ENCODE assay signal across 14 cellular contexts in the genomic region with DNA sequence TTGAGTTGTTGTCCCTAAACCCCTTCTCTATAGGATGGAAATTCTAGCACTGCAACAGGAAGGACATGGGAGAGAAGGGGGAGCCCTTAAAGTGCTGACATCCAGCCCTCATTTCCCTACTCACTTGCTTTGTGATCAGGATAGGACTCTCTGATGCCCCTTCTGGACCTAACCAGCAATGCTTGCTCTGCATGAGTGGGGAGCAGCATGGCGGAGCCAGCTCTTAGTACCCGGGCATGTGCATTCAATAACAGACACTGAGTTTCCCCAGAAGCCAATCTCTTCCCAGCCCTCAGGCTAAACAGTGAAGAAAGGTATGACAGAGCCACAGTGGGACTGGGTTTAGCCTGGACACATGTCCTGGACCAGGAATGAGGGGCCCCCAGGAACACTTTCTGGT. TPM values are rescaled to one million over a fixed set of nuclear protein-coding genes. Genes with fewer than 3 reads are reported as not detected.
DNase-seq lines count a peak whose midpoint lies in the region; ATAC-seq and TF ChIP-seq lines count a peak whose summit lies in the region.
"Had no signal": no experiment of that assay in that cellular context is flagged by ENCODE, and none has a peak within 500 bp of the region (broad histone marks: within the 10 kb centered on the region; RNA-seq: fewer than 3 reads in every experiment).

No MANE protein-coding gene starts in this region.

- H2AK5ac ChIP-seq in IMR-90 (ENCODE audit: low read depth, low read length), result peak overlapping the region; percentile 37; the same call in 1 of the 2 replicates

- no peak overlapping the region for H3K56ac ChIP-seq in IMR-90 (ENCODE audit: extremely low read depth, insufficient read depth, low read length)

- H3K14ac ChIP-seq in IMR-90 (replicated peaks; ENCODE audit: low read depth, low read length), result peak overlapping the region; percentile 66

- BruUV-seq in IMR-90 (replicated peaks; lab: Mats Ljungman, UMichigan), result no TSS peak

- peak; percentile 34; the same call in 1 of the 3 replicates for TF ChIP-seq CTCF in GM12872 (IDR thresholded peaks at IDR 0.05; ENCODE audit: insufficient read depth, low read depth, low read length)
- TF ChIP-seq CTCF in IMR-90 (conservative IDR thresholded peaks at IDR 0.05; ENCODE audit: low read depth, low read length), result no peak
- TF ChIP-seq CTCF in coronary artery (IDR thresholded peaks at IDR 0.05), result no peak
- TF ChIP-seq CTCF in progenitor cell of endocrine pancreas (IDR thresholded peaks at IDR 0.05; ENCODE audit: unreplicated experiment), result peak; percentile 20
- TF ChIP-seq CTCF in tibial nerve (IDR thresholded peaks at IDR 0.05), result no peak

- H2BK20ac ChIP-seq in IMR-90 (ENCODE audit: low read depth, low read length), result peak overlapping the region; percentile 83; the same call in 1 of the 2 replicates

- H3K4me3 Mint-ChIP-seq in progenitor cell of endocrine pancreas (ENCODE audit: low read depth), result no peak overlapping the region
- H3K4me3 Mint-ChIP-seq: effector memory CD8-positive, alpha-beta T cell had no signal

- H3K4me2 ChIP-seq in IMR-90 (ENCODE audit: low read depth, low read length), result no peak overlapping the region

- TF ChIP-seq RAD21 in IMR-90 (IDR thresholded peaks at IDR 0.05; ENCODE audit: low read length), result no peak

- dilution Hi-C loops in IMR-90 (cut with HindIII; ENCODE audit: low sequenced_read_pairs, unreplicated experiment), result no loop called here

- no peak overlapping the region for H3K23ac ChIP-seq in IMR-90 (ENCODE audit: low read depth, low read length)

- no peak overlapping the region for H4K8ac ChIP-seq in IMR-90 (ENCODE audit: low read depth in 2 of 2, low read length in 2 of 2)

- H3K4me1 ChIP-seq in IMR-90 (ENCODE audit: control insufficient read depth, insufficient read depth, low read length), result peaks cover 10% of the 10 kb centered on the region
- H3K4me1 ChIP-seq in tibial nerve, result no peaks in the 10 kb centered on the region

- in situ Hi-C loops in IMR-90 (cut with MboI; ENCODE audit: low sequenced_read_pairs), result no loop called here

- POLR2A ChIA-PET in IMR-90 (lab: Charles Lee; ENCODE audit: unreplicated experiment), result no interaction called here

- no peak overlapping the region for H3K27ac Mint-ChIP-seq in progenitor cell of endocrine pancreas
- H3K27ac Mint-ChIP-seq: effector memory CD8-positive, alpha-beta T cell had no signal

- H3K9me1 ChIP-seq in IMR-90 (ENCODE audit: insufficient read depth, low read length), result peaks cover 8% of the 10 kb centered on the region

- no CpG with 5 or more reads among the region's 2 CpGs for WGBS in IMR-90 (ENCODE audit: extremely low coverage in 2 of 2, insufficient read length in 1 of 2), 2 experiments
- WGBS in tibial nerve, 2 donors, result 85 to 86% methylated on average over 2 of the region's 2 CpGs

- no peak overlapping the region for H3K4me3 ChIP-seq in IMR-90 (ENCODE audit: insufficient read depth, low read depth, low read length)
- H3K4me3 ChIP-seq in coronary artery, result no peak overlapping the region
- no peak overlapping the region for H3K4me3 ChIP-seq in tibial nerve

- peak overlapping the region; percentile 78; the same call in 1 of the 2 replicates for H3K4ac ChIP-seq in IMR-90 (ENCODE audit: low read depth, low read length)

- H2AFZ ChIP-seq in IMR-90 (replicated peaks; ENCODE audit: low read length, poor library complexity), result no peak overlapping the region

- 0 out of 2 replicates have a peak, but pooled peaks cover 3% of the 10 kb centered on the region for H4K20me1 ChIP-seq in IMR-90 (ENCODE audit: insufficient read depth, low read length)

- ATAC-seq in IMR-90 (ENCODE audit: low read depth) (peak; percentile 38; the same call in 1 of the 2 replicates), HG02623 (IDR thresholded peaks at IDR 0.05; ENCODE audit: unreplicated experiment) (no peak)
- ATAC-seq: effector memory CD8-positive, alpha-beta T cell; Panc1 had no signal

- no peaks in the 10 kb centered on the region for H3K27me3 ChIP-seq in IMR-90 (ENCODE audit: control insufficient read depth, insufficient read depth, low read length)
- no peaks in the 10 kb centered on the region for H3K27me3 ChIP-seq in tibial nerve

- H3K4me1 Mint-ChIP-seq in progenitor cell of endocrine pancreas (ENCODE audit: low read depth), result peaks cover 11% of the 10 kb centered on the region

- H3K9me3 ChIP-seq in IMR-90 (ENCODE audit: control insufficient read depth, insufficient read depth, low read length) (peaks cover 5% of the 10 kb centered on the region), tibial nerve (no peaks in the 10 kb centered on the region)

- peaks cover 8% of the 10 kb centered on the region for H3K9me3 Mint-ChIP-seq in progenitor cell of endocrine pancreas (ENCODE audit: low read depth)

- DNase-seq in IMR-90, result no peak
- DNase-seq in coronary artery (ENCODE audit: low spot score), result no peak
- DNase-seq in progenitor cell of endocrine pancreas (ENCODE audit: low spot score, unreplicated experiment), result no peak
- DNase-seq in NCI-H2227 treated with DMSO at 0.1 percent for 48 hours (lab: John Stamatoyannopoulos, UW), result no peak
- DNase-seq in anterior cingulate cortex (lab: John Stamatoyannopoulos, UW), result no peak
- DNase-seq in tibial nerve (ENCODE audit: low spot score in 2 of 2), result no peak
- DNase-seq: DMS153; effector memory CD8-positive, alpha-beta T cell; hippocampal formation; NCI-H2081 treated with DMSO at 0.1 percent for 48 hours; small intestine had no signal

- no peak overlapping the region for H3K9ac ChIP-seq in IMR-90 (ENCODE audit: low read depth, low read length)

- H4K5ac ChIP-seq in IMR-90 (ENCODE audit: low read depth, low read length), result no peak overlapping the region

- no peak overlapping the region for H2BK5ac ChIP-seq in IMR-90 (ENCODE audit: low read depth, low read length, poor library complexity, severe bottlenecking)

- peaks cover 3% of the 10 kb centered on the region for H3K27me3 Mint-ChIP-seq in progenitor cell of endocrine pancreas

- TF ChIP-seq EP300 in tibial nerve (IDR thresholded peaks at IDR 0.05), result no peak

- peaks cover 3% of the 10 kb centered on the region; the same call in 1 of the 2 replicates for H3K36me3 ChIP-seq in IMR-90 (ENCODE audit: control insufficient read depth, insufficient read depth, low read length)
- peaks cover 3 to 74% (median 5%) of the 10 kb centered on the region in 3 donors for H3K36me3 ChIP-seq in tibial nerve

- TF ChIP-seq POLR2A in IMR-90 (IDR thresholded peaks at IDR 0.05; ENCODE audit: low read depth, low read length) (no peak), tibial nerve (IDR thresholded peaks at IDR 0.05) (no peak)

- peaks cover 16% of the 10 kb centered on the region for H3K36me3 Mint-ChIP-seq in progenitor cell of endocrine pancreas (ENCODE audit: insufficient read depth)

- CTCF ChIA-PET in IMR-90 (lab: Yijun Ruan, JAX), result no interaction called here

- peak overlapping the region; percentile 39; the same call in 1 of the 2 replicates for H2BK120ac ChIP-seq in IMR-90 (ENCODE audit: low read depth, low read length)

- H3K18ac ChIP-seq in IMR-90 (ENCODE audit: low read depth, low read length), result no peak overlapping the region

- peaks cover 0 to 5% of the 10 kb centered on the region in 2 experiments; a peak in 1 of 4 replicates for H3K79me1 ChIP-seq in IMR-90 (ENCODE audit: low read depth in 1 of 2, low read length in 2 of 2)

- no peak overlapping the region for H2AK9ac ChIP-seq in IMR-90 (replicated peaks; ENCODE audit: low read depth, low read length, poor library complexity)

- intact Hi-C loops in IMR-90 (cut with micrococcal nuclease), result no loop called here

- 0 out of 3 replicates have a peak overlapping the region, but pooled peaks have one; percentile 3 for H2BK15ac ChIP-seq in IMR-90 (ENCODE audit: low read depth, low read length)

- no peak overlapping the region for H3K27ac ChIP-seq in IMR-90 (ENCODE audit: insufficient read depth, low read length)
- H3K27ac ChIP-seq in coronary artery, result peak overlapping the region; percentile 58 to 83
- no peak overlapping the region for H3K27ac ChIP-seq in tibial nerve

- H4K91ac ChIP-seq in IMR-90 (ENCODE audit: insufficient read depth, low read depth, low read length), result peak overlapping the region; percentile 45; the same call in 1 of the 2 replicates

TF ChIP-seq in IMR-90, 13 proteins besides CTCF, POLR2A, EP300 and RAD21:
- TF ChIP-seq MAFK (IDR thresholded peaks at IDR 0.05; ENCODE audit: low read depth, low read length) (no peak), MAZ (IDR thresholded peaks at IDR 0.05; ENCODE audit: borderline replicate concordance, low read depth, low read length) (no peak), RCOR1 (IDR thresholded peaks at IDR 0.05; ENCODE audit: insufficient replicate concordance, low read length) (no peak), NFE2L2 (IDR thresholded peaks at IDR 0.05; ENCODE audit: low read depth, low read length) (no peak), FOS (IDR thresholded peaks at IDR 0.05; ENCODE audit: low read depth, low read length) (no peak), BHLHE40 (IDR thresholded peaks at IDR 0.05; ENCODE audit: low read depth, low read length) (no peak), CHD1 (IDR thresholded peaks at IDR 0.05; ENCODE audit: low read depth, low read length) (no peak), SMC3 (IDR thresholded peaks at IDR 0.05; ENCODE audit: low read depth, low read length) (no peak)
- TF ChIP-seq, protein P1, sequence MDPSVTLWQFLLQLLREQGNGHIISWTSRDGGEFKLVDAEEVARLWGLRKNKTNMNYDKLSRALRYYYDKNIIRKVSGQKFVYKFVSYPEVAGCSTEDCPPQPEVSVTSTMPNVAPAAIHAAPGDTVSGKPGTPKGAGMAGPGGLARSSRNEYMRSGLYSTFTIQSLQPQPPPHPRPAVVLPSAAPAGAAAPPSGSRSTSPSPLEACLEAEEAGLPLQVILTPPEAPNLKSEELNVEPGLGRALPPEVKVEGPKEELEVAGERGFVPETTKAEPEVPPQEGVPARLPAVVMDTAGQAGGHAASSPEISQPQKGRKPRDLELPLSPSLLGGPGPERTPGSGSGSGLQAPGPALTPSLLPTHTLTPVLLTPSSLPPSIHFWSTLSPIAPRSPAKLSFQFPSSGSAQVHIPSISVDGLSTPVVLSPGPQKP (IDR thresholded peaks at IDR 0.05; ENCODE audit: borderline replicate concordance, low read depth, low read length), result no peak
- TF ChIP-seq, protein P2, sequence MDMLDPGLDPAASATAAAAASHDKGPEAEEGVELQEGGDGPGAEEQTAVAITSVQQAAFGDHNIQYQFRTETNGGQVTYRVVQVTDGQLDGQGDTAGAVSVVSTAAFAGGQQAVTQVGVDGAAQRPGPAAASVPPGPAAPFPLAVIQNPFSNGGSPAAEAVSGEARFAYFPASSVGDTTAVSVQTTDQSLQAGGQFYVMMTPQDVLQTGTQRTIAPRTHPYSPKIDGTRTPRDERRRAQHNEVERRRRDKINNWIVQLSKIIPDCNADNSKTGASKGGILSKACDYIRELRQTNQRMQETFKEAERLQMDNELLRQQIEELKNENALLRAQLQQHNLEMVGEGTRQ (IDR thresholded peaks at IDR 0.05; ENCODE audit: low read depth, low read length), result no peak

RNA-seq across cellular contexts. Expression of a gene that starts 14.0 kb away (rescaled TPM):
- total RNA-seq in IMR-90 (2012; rRNA removed) (0.28 and 0.36 TPM in 2 replicates), progenitor cell of endocrine pancreas (5.0 and 6.2 TPM in 2 replicates), tibial nerve (100 to 1,000 TPM; 208 to 359 (median 326) TPM)
- polyA plus RNA-seq in IMR-90 (2012; rRNA removed), result 5.8 and 7.3 TPM in 2 replicates
- polyA plus RNA-seq in IMR-90 (2012; cell fraction: cytosol; rRNA removed), result 10.8 and 29.1 TPM in 2 replicates
- 3.0 and 6.1 TPM in 2 replicates for polyA plus RNA-seq in IMR-90 (2012; cell fraction: nucleus; rRNA removed; ENCODE audit: low replicate concordance)

Comparison
In these comparisons a context has a peak if more than half of its experiments do, and no peak if none do; other contexts are left out.
1. CTCF ChIP-seq: peak in GM12872 (single experiment) and progenitor cell of endocrine pancreas (single experiment); none in IMR-90 (single experiment), coronary artery (single experiment) and tibial nerve (0 of 5).
2. H3K27ac ChIP-seq: peak in coronary artery (2 of 2); none in IMR-90 (single experiment) and tibial nerve (0 of 4).
3. RNA of a gene that starts 14.0 kb away (total RNA-seq): 208 to 359 TPM in tibial nerve; 5.0 to 6.2 TPM in progenitor cell of endocrine pancreas and 0.28 to 0.36 TPM in IMR-90; every median in the first group is over 10 times any median in the second.